8 cellular contexts compared by ENCODE assay signal in the genomic region with DNA sequence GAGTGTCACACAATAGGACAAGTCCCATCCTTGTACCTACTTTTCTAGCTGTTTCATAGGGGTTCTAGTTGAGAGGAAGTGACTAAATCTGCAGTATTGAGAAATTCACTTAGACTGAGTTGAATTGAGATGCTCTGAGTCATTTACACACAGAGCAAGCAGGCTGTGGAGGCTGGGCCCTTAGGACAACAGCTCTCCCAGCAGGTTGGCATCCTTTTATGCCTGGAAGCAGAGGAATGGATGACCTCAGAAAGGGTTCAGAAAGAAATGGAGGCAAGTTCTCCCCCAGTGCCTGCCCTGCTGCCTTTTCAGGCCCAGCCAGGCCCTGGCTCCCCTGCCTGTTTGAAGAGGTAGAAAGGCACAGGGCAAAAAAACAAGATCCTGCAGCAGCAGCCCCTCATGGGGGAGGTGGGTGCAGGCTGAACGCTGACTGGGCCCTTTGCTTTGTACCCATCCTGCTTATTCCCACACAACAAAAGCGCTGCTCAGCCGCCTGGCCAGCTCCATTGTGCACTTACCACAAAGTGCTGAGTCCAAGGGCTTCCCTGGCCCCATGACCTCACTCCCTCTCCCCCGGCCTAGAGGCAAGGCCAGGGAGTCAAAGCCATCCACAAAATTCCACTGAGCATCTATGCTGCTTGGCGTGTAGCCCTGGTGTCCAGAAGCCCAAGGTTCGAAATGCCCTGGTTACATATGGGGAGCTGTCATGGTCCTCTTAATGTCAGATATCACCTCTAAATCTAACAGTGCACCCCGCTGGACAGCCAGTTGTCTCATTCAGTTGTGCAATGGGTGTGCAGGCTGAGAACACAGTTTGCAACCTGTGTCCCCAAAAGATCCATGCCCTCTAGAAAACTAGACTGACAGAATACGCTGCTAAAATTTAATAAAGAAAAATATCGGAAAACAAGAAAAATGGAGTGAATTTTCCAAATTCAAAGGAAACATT. TPM values are rescaled to one million over a fixed set of nuclear protein-coding genes. Genes with fewer than 3 reads are reported as not detected.
DNase-seq lines count a peak whose midpoint lies in the region; ATAC-seq and TF ChIP-seq lines count a peak whose summit lies in the region.

No MANE protein-coding gene starts in this region.

- no peaks in the 10 kb centered on the region for H3K36me3 ChIP-seq in H7 (replicated peaks; ENCODE audit: control insufficient read depth, insufficient read depth, low read length)
- H3K36me3 ChIP-seq in effector memory CD4-positive, alpha-beta T cell (ENCODE audit: control insufficient read depth, insufficient read depth, low read length) = no peaks in the 10 kb centered on the region

- peak; percentile 89 for DNase-seq in AG04449 (ENCODE audit: low read depth, low spot score)
- DNase-seq in H7 = peak; percentile 66
- DNase-seq in T1000 (lab: John Stamatoyannopoulos, UW) = peak; percentile 74
- DNase-seq in foreskin fibroblast = peak; percentile 93 to 97
- peak; percentile 28 for DNase-seq in putamen (ENCODE audit: low spot score)
- DNase-seq in effector memory CD4-positive, alpha-beta T cell = no peak
- no peak for DNase-seq in NCI-H2107 (lab: John Stamatoyannopoulos, UW)

- no peak for TF ChIP-seq CTCF in AG04449 (IDR thresholded peaks at IDR 0.05; ENCODE audit: insufficient read depth, low read length, missing control alignments)
- no peak for TF ChIP-seq CTCF in foreskin fibroblast (IDR thresholded peaks at IDR 0.05; ENCODE audit: low read depth, low read length)

- H3K4me1 ChIP-seq in effector memory CD4-positive, alpha-beta T cell (ENCODE audit: control insufficient read depth, insufficient read depth, low read length, poor library complexity, severe bottlenecking) = no peaks in the 10 kb centered on the region

- POLR2A ChIA-PET in AG04449 (lab: Yijun Ruan, JAX) = interaction anchor here (1.0 to 3.0 kb wide), 6 partner anchors 9 to 53 kb away, joined by 3 to 18 read pairs (median 4); a partner anchor contains a TSS

- H3K27ac ChIP-seq in effector memory CD4-positive, alpha-beta T cell (ENCODE audit: insufficient read depth, low read length, poor library complexity, severe bottlenecking) = no peak overlapping the region

- H3K4me3 ChIP-seq in AG04449 (ENCODE audit: low read depth, low read length) (no peak overlapping the region), H7 (ENCODE audit: insufficient read depth, low read depth, low read length) (no peak overlapping the region), foreskin fibroblast (ENCODE audit: low read depth in 1 of 2, low read length in 2 of 2) (no peak overlapping the region)
- no peak overlapping the region for H3K4me3 ChIP-seq in effector memory CD4-positive, alpha-beta T cell (ENCODE audit: insufficient read depth, low read depth, low read length, poor library complexity, severe bottlenecking)

- CTCF ChIA-PET in AG04449 (lab: Yijun Ruan, JAX) = interaction anchor here (0.6 to 4.9 kb wide), 18 partner anchors 10 to 129 kb away, joined by 3 to 40 read pairs (median 5); a partner anchor contains a TSS

- no peaks in the 10 kb centered on the region for H3K27me3 ChIP-seq in H7 (ENCODE audit: control insufficient read depth, insufficient read depth, low read length)
- H3K27me3 ChIP-seq in effector memory CD4-positive, alpha-beta T cell (replicated peaks; ENCODE audit: control insufficient read depth, insufficient read depth, low read length, poor library complexity, severe bottlenecking) = no peaks in the 10 kb centered on the region

- H3K9me3 ChIP-seq in effector memory CD4-positive, alpha-beta T cell (ENCODE audit: control insufficient read depth, low read length) = no peaks in the 10 kb centered on the region

- ATAC-seq in HG03571 (IDR thresholded peaks at IDR 0.05; ENCODE audit: unreplicated experiment) = no peak

RNA-seq across cellular contexts. Expression of a gene that starts 5.4 kb away (rescaled TPM):
- not detected in 2 replicates for total RNA-seq in H7 (2014; rRNA removed; shearing (Covaris generic))

RNA-seq across cellular contexts. Expression of a gene that starts 52.7 kb away (rescaled TPM):
- 36.9 and 49.4 TPM in 2 replicates for total RNA-seq in H7 (2014; rRNA removed; shearing (Covaris generic))

Comparison
In these comparisons a context has a peak if more than half of its experiments do, and no peak if none do; other contexts are left out.
1. DNase-seq: peak in AG04449 (single experiment), H7 (single experiment), T1000 (single experiment), foreskin fibroblast (2 of 2) and putamen (single experiment); none in effector memory CD4-positive, alpha-beta T cell (0 of 3) and NCI-H2107 (single experiment).